In genomic region chr5:8576178-8576577, GRCh38 we compare ENCODE assay signal across 19 cellular contexts.
"Had no signal": no experiment of that assay in that cellular context is flagged by ENCODE, and none has a peak within 500 bp of the region (broad histone marks: within the 10 kb centered on the region; RNA-seq: fewer than 3 reads in every experiment).

No MANE protein-coding gene starts in this region.

- H3K36me3 ChIP-seq: colonic mucosa, sigmoid colon, tibial nerve had no signal

- H3K4me3 ChIP-seq: colonic mucosa, hepatocyte, mucosa of descending colon, sigmoid colon, skin epidermis, testis, tibial nerve had no signal

- DNase-seq: colonic mucosa; dermis blood vessel endothelial cell; erythroblast; foreskin melanocyte; head of caudate nucleus; kidney glomerular epithelial cell; mucosa of descending colon; naive thymus-derived CD8-positive, alpha-beta T cell; posterior cingulate gyrus; sigmoid colon; stimulated activated CD4-positive, alpha-beta T cell treated with anti-CD3 and anti-CD28 coated beads, Interleukin-2, amount 100 ng/mL, for 24 hours; stimulated activated CD4-positive, alpha-beta T cell treated with anti-CD3 and anti-CD28 coated beads, Interleukin-4, amount 100 ng/mL, for 4 hours; stimulated activated naive B cell treated with anti-CD40 and anti-IgM and Interleukin-4, amounts not matched to agents 10 μg/mL and 1 μg/mL and 100 μg/mL, for 72 hours; stimulated activated naive CD8-positive, alpha-beta T cell treated with anti-CD3 and anti-CD28 coated beads, Interleukin-15, amount 100 ng/mL, for 72 hours; testis had no signal

- H3K27me3 ChIP-seq: colonic mucosa, hepatocyte, sigmoid colon, testis, tibial nerve had no signal

- H3K4me1 ChIP-seq: colonic mucosa, sigmoid colon, testis, tibial nerve had no signal

- H3K36me3 Mint-ChIP-seq: naive thymus-derived CD8-positive, alpha-beta T cell had no signal

- H2AFZ ChIP-seq: hepatocyte had no signal

- H3K79me2 ChIP-seq: hepatocyte had no signal

- H3K9me3 ChIP-seq: colonic mucosa, mucosa of descending colon, sigmoid colon, testis, tibial nerve had no signal

- H3K27ac ChIP-seq: colonic mucosa, hepatocyte, sigmoid colon, skin epidermis, testis, tibial nerve had no signal

- H3K27me3 Mint-ChIP-seq: stimulated activated naive B cell treated with anti-CD40 and anti-IgM and Interleukin-4, amounts not matched to agents 10 μg/mL and 1 μg/mL and 100 μg/mL, for 72 hours; stimulated activated naive CD8-positive, alpha-beta T cell treated with anti-CD3 and anti-CD28 coated beads, Interleukin-15, amount 100 ng/mL, for 72 hours had no signal

- H3K4me1 Mint-ChIP-seq: naive thymus-derived CD8-positive, alpha-beta T cell; neural crest cell; stimulated activated naive CD8-positive, alpha-beta T cell treated with anti-CD3 and anti-CD28 coated beads, Interleukin-15, amount 100 ng/mL, for 72 hours had no signal

- ATAC-seq: mucosa of descending colon; naive thymus-derived CD8-positive, alpha-beta T cell; stimulated activated naive B cell treated with anti-CD40 and anti-IgM and Interleukin-4, amounts not matched to agents 10 μg/mL and 1 μg/mL and 100 μg/mL, for 72 hours; stimulated activated naive CD8-positive, alpha-beta T cell treated with anti-CD3 and anti-CD28 coated beads, Interleukin-15, amount 100 ng/mL, for 72 hours had no signal

- H3K4me3 Mint-ChIP-seq: naive thymus-derived CD8-positive, alpha-beta T cell; neural crest cell; stimulated activated naive B cell treated with anti-CD40 and anti-IgM and Interleukin-4, amounts not matched to agents 10 μg/mL and 1 μg/mL and 100 μg/mL, for 72 hours; stimulated activated naive CD8-positive, alpha-beta T cell treated with anti-CD3 and anti-CD28 coated beads, Interleukin-15, amount 100 ng/mL, for 72 hours had no signal

- H3K4me2 ChIP-seq: hepatocyte had no signal

- H3K27ac Mint-ChIP-seq: naive thymus-derived CD8-positive, alpha-beta T cell; stimulated activated naive CD8-positive, alpha-beta T cell treated with anti-CD3 and anti-CD28 coated beads, Interleukin-15, amount 100 ng/mL, for 72 hours had no signal
